ENCODE assay signal across 21 cellular contexts in the genomic region with DNA sequence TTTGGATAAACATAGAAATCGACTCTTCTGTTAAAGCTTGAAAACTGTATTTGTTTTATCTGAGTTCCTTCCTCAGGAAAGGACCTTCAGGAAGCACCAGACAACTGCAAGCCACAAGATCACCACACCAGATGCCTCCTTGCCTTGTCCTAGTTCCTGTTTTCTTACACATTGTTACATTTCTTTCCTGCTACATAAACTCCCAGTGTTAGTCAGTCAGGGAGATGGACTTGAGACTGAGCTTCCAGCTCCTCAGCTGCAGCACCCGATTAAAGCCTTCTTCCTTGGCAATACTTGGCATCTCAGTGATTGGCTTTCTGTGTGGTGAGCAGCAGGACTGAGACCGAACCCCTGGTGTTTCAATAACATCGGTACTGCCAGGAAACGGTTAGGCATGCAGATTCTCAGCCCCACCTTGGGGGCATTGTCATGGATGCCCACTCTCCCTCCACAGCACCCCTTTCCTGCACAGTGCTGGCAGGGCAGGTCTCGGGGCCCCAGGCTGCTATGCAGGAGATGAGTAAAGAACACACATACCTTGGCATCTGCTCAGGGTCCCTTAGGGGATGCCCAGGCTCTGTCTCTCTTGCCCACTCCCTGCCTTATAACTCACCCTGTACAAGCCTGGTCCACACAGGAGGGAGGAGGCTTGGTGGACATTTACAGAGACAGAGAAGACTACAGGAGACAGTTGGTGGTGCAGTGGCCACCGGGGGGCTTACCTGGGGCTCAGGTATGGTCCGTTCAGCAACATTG. TPM values are rescaled to one million over a fixed set of nuclear protein-coding genes. Genes with fewer than 3 reads are reported as not detected.
DNase-seq lines count a peak whose midpoint lies in the region; FAIRE-seq and TF ChIP-seq lines count a peak whose summit lies in the region.
"Had no signal": no experiment of that assay in that cellular context is flagged by ENCODE, and none has a peak within 500 bp of the region (broad histone marks: within the 10 kb centered on the region; RNA-seq: fewer than 3 reads in every experiment).

No MANE protein-coding gene starts in this region.

- no peak overlapping the region for H3K14ac ChIP-seq in trophoblast cell (ENCODE audit: low read length)

- no CpG with 5 or more reads among the region's 8 CpGs for WGBS in trophoblast cell (ENCODE audit: extremely low coverage, insufficient coverage, insufficient read length)

- H3K18ac ChIP-seq in trophoblast cell (ENCODE audit: low read length), result no peak overlapping the region

- H3K4me3 ChIP-seq in H7 (ENCODE audit: insufficient read depth, low read depth, low read length), result no peak overlapping the region
- peak overlapping the region; percentile 21 for H3K4me3 ChIP-seq in trophoblast cell (ENCODE audit: low read depth, low read length)
- H3K4me3 ChIP-seq: thyroid gland had no signal

- H4K8ac ChIP-seq in trophoblast cell (ENCODE audit: low read depth, low read length), result no peak overlapping the region

- H2AFZ ChIP-seq in trophoblast cell (ENCODE audit: insufficient read depth, low read length, poor library complexity), result no peak overlapping the region

- no peak overlapping the region for H2AK5ac ChIP-seq in trophoblast cell (ENCODE audit: low read length)

- H3K4me1 Mint-ChIP-seq in activated CD4-positive, alpha-beta memory T cell treated with anti-CD3 and anti-CD28 coated beads, Interleukin-2, amount 10 ng/mL, durations not matched to agents 7 days and 5 days, result no peaks in the 10 kb centered on the region
- no peaks in the 10 kb centered on the region for H3K4me1 Mint-ChIP-seq in activated CD4-positive, alpha-beta memory T cell treated with anti-CD3 and anti-CD28 coated beads for 36 hours (ENCODE audit: low read depth)

- no peak overlapping the region for H3K4me2 ChIP-seq in trophoblast cell (ENCODE audit: low read length)

- no peaks in the 10 kb centered on the region for H3K27me3 Mint-ChIP-seq in activated CD4-positive, alpha-beta memory T cell treated with anti-CD3 and anti-CD28 coated beads, Interleukin-2, amount 10 ng/mL, durations not matched to agents 7 days and 5 days
- H3K27me3 Mint-ChIP-seq in activated CD4-positive, alpha-beta memory T cell treated with anti-CD3 and anti-CD28 coated beads for 36 hours, result no peaks in the 10 kb centered on the region
- H3K27me3 Mint-ChIP-seq: B cell; stimulated activated naive CD8-positive, alpha-beta T cell treated with anti-CD3 and anti-CD28 coated beads, Interleukin-15, Interleukin-2, amounts not matched to agents 100 ng/mL and 50 ng/mL, for 24 hours had no signal

- no peak overlapping the region for H3K27ac Mint-ChIP-seq in activated CD4-positive, alpha-beta memory T cell treated with anti-CD3 and anti-CD28 coated beads, Interleukin-2, amount 10 ng/mL, durations not matched to agents 7 days and 5 days
- H3K27ac Mint-ChIP-seq in activated CD4-positive, alpha-beta memory T cell treated with anti-CD3 and anti-CD28 coated beads for 36 hours, result no peak overlapping the region
- H3K27ac Mint-ChIP-seq: activated T-helper 2 cell treated with anti-CD3 and anti-CD28 coated beads, Interferon-gamma antibody, Interleukin-2, Interleukin-4, amounts not matched to agents 10 μg/mL and 5 μg/mL and 100 μg/mL, durations not matched to agents 14 hours and 24 hours and 36 hours; B cell; stimulated activated naive CD8-positive, alpha-beta T cell treated with anti-CD3 and anti-CD28 coated beads, Interleukin-15, Interleukin-2, amounts not matched to agents 100 ng/mL and 50 ng/mL, for 24 hours had no signal

- CTCF ChIA-PET in activated CD4-positive, alpha-beta memory T cell treated with anti-CD3 and anti-CD28 coated beads, Interleukin-2, amount 10 ng/mL, durations not matched to agents 7 days and 5 days (lab: Charles Lee), result interaction anchor here (1.0 to 1.9 kb wide), 2 partner anchors 11 to 29 kb away, joined by 3 to 10 read pairs; no protein-coding TSS in a partner anchor
- CTCF ChIA-PET in activated CD4-positive, alpha-beta memory T cell treated with anti-CD3 and anti-CD28 coated beads for 36 hours (lab: Charles Lee), result no interaction called here

- no peak overlapping the region for H2BK5ac ChIP-seq in trophoblast cell (ENCODE audit: low read depth, low read length, poor library complexity)

- H3K27me3 ChIP-seq in H7 (ENCODE audit: control insufficient read depth, insufficient read depth, low read length) (peaks cover 4% of the 10 kb centered on the region; the same call in 1 of the 2 replicates), trophoblast cell (ENCODE audit: insufficient read depth, low read length) (no peaks in the 10 kb centered on the region)
- H3K27me3 ChIP-seq: thyroid gland had no signal

- DNase-seq in activated CD4-positive, alpha-beta memory T cell treated with anti-CD3 and anti-CD28 coated beads, Interleukin-2, amount 10 ng/mL, durations not matched to agents 7 days and 5 days, result peak; percentile 6
- no peak for DNase-seq in activated CD4-positive, alpha-beta memory T cell treated with anti-CD3 and anti-CD28 coated beads for 36 hours
- peak; percentile 18 for DNase-seq in H7
- DNase-seq in activated CD8-positive, alpha-beta memory T cell treated with anti-CD3 and anti-CD28 coated beads, Interleukin-2, amount 50 U/mL, for 48 hours, result peak; percentile 37
- no peak for DNase-seq in trophoblast cell
- DNase-seq in GM12892 (ENCODE audit: insufficient read length), result no peak
- DNase-seq in NCI-H526 (lab: John Stamatoyannopoulos, UW), result no peak
- no peak for DNase-seq in GM10266 (ENCODE audit: extremely low spot score)
- DNase-seq: COR-L47; kidney glomerular epithelial cell; NCI-H1694; NCI-H748 treated with DMSO at 0.1 percent for 48 hours; nucleus accumbens; stimulated activated CD4-positive, alpha-beta T cell treated with anti-CD3 and anti-CD28 coated beads, Interleukin-4, amount 100 ng/mL, for 1 hour; thyroid gland had no signal

- H4K12ac ChIP-seq in trophoblast cell (ENCODE audit: low read depth, low read length), result no peak overlapping the region

- no peaks in the 10 kb centered on the region for H3K4me1 ChIP-seq in trophoblast cell (ENCODE audit: control insufficient read depth in 1 of 2, insufficient read depth in 2 of 2, low read length in 2 of 2)

- H3K36me3 ChIP-seq in H7 (replicated peaks; ENCODE audit: control insufficient read depth, insufficient read depth, low read length) (no peaks in the 10 kb centered on the region), trophoblast cell (ENCODE audit: control insufficient read depth in 1 of 2, insufficient read depth in 2 of 2, low read length in 2 of 2) (peaks cover 34 to 35% of the 10 kb centered on the region in 2 experiments)

- TF ChIP-seq POLR2A in GM12892 (IDR thresholded peaks at IDR 0.05; ENCODE audit: low read depth, low read length), result no peak

- FAIRE-seq in GM12892 (lab: Jason Lieb, UNC), result no peak
- FAIRE-seq: A204.1, H1 had no signal

- H3K79me1 ChIP-seq in trophoblast cell (ENCODE audit: low read length), result no peaks in the 10 kb centered on the region

- H4K91ac ChIP-seq in trophoblast cell (ENCODE audit: low read depth, low read length), result no peak overlapping the region

- intact Hi-C loops in activated CD4-positive, alpha-beta memory T cell treated with anti-CD3 and anti-CD28 coated beads for 36 hours (cut with micrococcal nuclease), result no loop called here

- no peak overlapping the region for H3K4ac ChIP-seq in trophoblast cell (ENCODE audit: low read depth, low read length)

- no peaks in the 10 kb centered on the region for H3K79me2 ChIP-seq in trophoblast cell (ENCODE audit: control insufficient read depth, insufficient read depth, low read length, poor library complexity)

- H3K9me3 Mint-ChIP-seq in activated CD4-positive, alpha-beta memory T cell treated with anti-CD3 and anti-CD28 coated beads, Interleukin-2, amount 10 ng/mL, durations not matched to agents 7 days and 5 days, result peaks cover 51% of the 10 kb centered on the region
- peaks cover 24% of the 10 kb centered on the region for H3K9me3 Mint-ChIP-seq in activated CD4-positive, alpha-beta memory T cell treated with anti-CD3 and anti-CD28 coated beads for 36 hours

- H3K9ac ChIP-seq in trophoblast cell (ENCODE audit: low read length), result no peak overlapping the region

- H3K36me3 Mint-ChIP-seq in activated CD4-positive, alpha-beta memory T cell treated with anti-CD3 and anti-CD28 coated beads, Interleukin-2, amount 10 ng/mL, durations not matched to agents 7 days and 5 days (ENCODE audit: low read depth), result peaks cover 80% of the 10 kb centered on the region
- peaks cover 67% of the 10 kb centered on the region for H3K36me3 Mint-ChIP-seq in activated CD4-positive, alpha-beta memory T cell treated with anti-CD3 and anti-CD28 coated beads for 36 hours

- H3K9me3 ChIP-seq in trophoblast cell (ENCODE audit: insufficient read depth, low read depth, low read length), result peaks cover 66% of the 10 kb centered on the region
- H3K9me3 ChIP-seq: thyroid gland had no signal

- POLR2A ChIA-PET in activated CD4-positive, alpha-beta memory T cell treated with anti-CD3 and anti-CD28 coated beads, Interleukin-2, amount 10 ng/mL, durations not matched to agents 7 days and 5 days (lab: Charles Lee), result interaction anchor here (1.3 kb wide), 1 partner anchor 11 kb away, joined by 3 read pairs; no protein-coding TSS in a partner anchor
- POLR2A ChIA-PET in activated CD4-positive, alpha-beta memory T cell treated with anti-CD3 and anti-CD28 coated beads for 36 hours (lab: Charles Lee), result no interaction called here

- no peak overlapping the region for H3K4me3 Mint-ChIP-seq in activated CD4-positive, alpha-beta memory T cell treated with anti-CD3 and anti-CD28 coated beads, Interleukin-2, amount 10 ng/mL, durations not matched to agents 7 days and 5 days
- no peak overlapping the region for H3K4me3 Mint-ChIP-seq in activated CD4-positive, alpha-beta memory T cell treated with anti-CD3 and anti-CD28 coated beads for 36 hours
- H3K4me3 Mint-ChIP-seq: B cell; stimulated activated naive CD8-positive, alpha-beta T cell treated with anti-CD3 and anti-CD28 coated beads, Interleukin-15, Interleukin-2, amounts not matched to agents 100 ng/mL and 50 ng/mL, for 24 hours had no signal

- no peak overlapping the region for H3K23ac ChIP-seq in trophoblast cell (ENCODE audit: low read length)

- no peak overlapping the region for H3K27ac ChIP-seq in trophoblast cell (ENCODE audit: low read depth, low read length)
- H3K27ac ChIP-seq: HL-60, thyroid gland had no signal

- H2BK12ac ChIP-seq in trophoblast cell (ENCODE audit: low read length), result no peak overlapping the region

- TF ChIP-seq CTCF in GM10266 (IDR thresholded peaks at IDR 0.05; ENCODE audit: control insufficient read depth, insufficient read depth, low read depth, missing control alignments), result no peak

- no peak overlapping the region for H2BK120ac ChIP-seq in trophoblast cell (ENCODE audit: insufficient read depth, low read length, poor library complexity)

RNA-seq across cellular contexts. Expression of a gene that starts 32.6 kb away (rescaled TPM):
- 10 to 100 TPM; 28.2 to 31.5 TPM for total RNA-seq in activated CD4-positive, alpha-beta memory T cell treated with anti-CD3 and anti-CD28 coated beads, Interleukin-2, amount 10 ng/mL, durations not matched to agents 7 days and 5 days
- total RNA-seq in activated CD4-positive, alpha-beta memory T cell treated with anti-CD3 and anti-CD28 coated beads for 36 hours, result 10 to 100 TPM; 18.4 to 19.1 TPM
- 3.6 and 8.9 TPM in 2 replicates for total RNA-seq in H7 (2014; rRNA removed; shearing (Covaris generic))
- polyA plus RNA-seq in trophoblast cell (2013), result 4.7 and 5.0 TPM in 2 replicates
- 9.9 TPM for polyA plus RNA-seq in GM12892 (2012; ENCODE audit: missing spikeins)

RNA-seq across cellular contexts. Expression of a gene that starts 35.0 kb away (rescaled TPM):
- total RNA-seq in activated CD4-positive, alpha-beta memory T cell treated with anti-CD3 and anti-CD28 coated beads, Interleukin-2, amount 10 ng/mL, durations not matched to agents 7 days and 5 days, result 1 to 10 TPM; 7.9 to 9.3 TPM
- 1 to 10 TPM; 4.1 to 4.2 TPM for total RNA-seq in activated CD4-positive, alpha-beta memory T cell treated with anti-CD3 and anti-CD28 coated beads for 36 hours
- 2.4 and 2.5 TPM in 2 replicates for total RNA-seq in H7 (2014; rRNA removed; shearing (Covaris generic))
- 3.2 and 3.3 TPM in 2 replicates for polyA plus RNA-seq in trophoblast cell (2013)
- 7.3 TPM for polyA plus RNA-seq in GM12892 (2012; ENCODE audit: missing spikeins)

RNA-seq across cellular contexts. Expression of a gene that starts 43.1 kb away (rescaled TPM):
- 100 to 1,000 TPM; 135 to 144 TPM for total RNA-seq in activated CD4-positive, alpha-beta memory T cell treated with anti-CD3 and anti-CD28 coated beads, Interleukin-2, amount 10 ng/mL, durations not matched to agents 7 days and 5 days
- total RNA-seq in activated CD4-positive, alpha-beta memory T cell treated with anti-CD3 and anti-CD28 coated beads for 36 hours, result 10 to 100 TPM; 55.2 to 56.0 TPM
- 10.3 and 15.2 TPM in 2 replicates for total RNA-seq in H7 (2014; rRNA removed; shearing (Covaris generic))
- 43.3 and 44.3 TPM in 2 replicates for polyA plus RNA-seq in trophoblast cell (2013)
- 10.2 TPM for polyA plus RNA-seq in GM12892 (2012; ENCODE audit: missing spikeins)

Comparison
In these comparisons a context has a peak if more than half of its experiments do, and no peak if none do; other contexts are left out.
1. DNase-seq: peak in activated CD4-positive, alpha-beta memory T cell treated with anti-CD3 and anti-CD28 coated beads, Interleukin-2, amount 10 ng/mL, durations not matched to agents 7 days and 5 days (single experiment), H7 (single experiment) and activated CD8-positive, alpha-beta memory T cell treated with anti-CD3 and anti-CD28 coated beads, Interleukin-2, amount 50 U/mL, for 48 hours (single experiment); none in activated CD4-positive, alpha-beta memory T cell treated with anti-CD3 and anti-CD28 coated beads for 36 hours (single experiment), trophoblast cell (0 of 2), GM12892 (single experiment), NCI-H526 (0 of 2) and GM10266 (single experiment).